ENCODE assay signal across 15 cellular contexts in genomic region chr1:244435562-244436205, GRCh38. TPM values are rescaled to one million over a fixed set of nuclear protein-coding genes. Genes with fewer than 3 reads are reported as not detected.
DNase-seq lines count a peak whose midpoint lies in the region; ATAC-seq, FAIRE-seq and TF ChIP-seq lines count a peak whose summit lies in the region.
"Had no signal": no experiment of that assay in that cellular context is flagged by ENCODE, and none has a peak within 500 bp of the region (broad histone marks: within the 10 kb centered on the region; RNA-seq: fewer than 3 reads in every experiment).

No MANE protein-coding gene starts in this region.

- no peak overlapping the region for H3K4me3 Mint-ChIP-seq in WTC11
- H3K4me3 Mint-ChIP-seq: IgD-negative memory B cell had no signal

- TF ChIP-seq CTCF in WTC11 (IDR thresholded peaks at IDR 0.05): no peak
- no peak for TF ChIP-seq CTCF in endothelial cell of umbilical vein (IDR thresholded peaks at IDR 0.05; ENCODE audit: extremely low read depth in 1 of 2, insufficient read depth in 1 of 2, low read depth in 1 of 2, low read length in 2 of 2)

- peaks cover 40% of the 10 kb centered on the region for H3K36me3 Mint-ChIP-seq in WTC11

- DNase-seq in activated CD4-positive, CD25-positive, alpha-beta regulatory T cell (lab: John Stamatoyannopoulos, UW): no peak
- DNase-seq in WTC11 (ENCODE audit: low spot score): no peak
- peak; percentile 82 for DNase-seq in endothelial cell of umbilical vein (ENCODE audit: low read depth, low spot score)
- no peak for DNase-seq in sciatic nerve (ENCODE audit: low spot score)
- DNase-seq in cerebellar cortex (ENCODE audit: low spot score): no peak
- DNase-seq: activated CD8-positive, alpha-beta memory T cell treated with anti-CD3 and anti-CD28 coated beads, Interleukin-2, amount 50 U/mL, for 4 hours; H7; OCI-M1 had no signal

- no peaks in the 10 kb centered on the region for H4K20me1 ChIP-seq in endothelial cell of umbilical vein (replicated peaks; ENCODE audit: control insufficient read depth, extremely low read depth, insufficient read depth, low read length)

- CTCF ChIA-PET in WTC11 (lab: Charles Lee) (no interaction called here), endothelial cell of umbilical vein (lab: Charles Lee) (interaction anchor here (0.7 to 1.5 kb wide), 4 partner anchors 11 to 136 kb away, joined by 3 to 11 read pairs (median 4); no protein-coding TSS in a partner anchor)

- H3K79me2 ChIP-seq in endothelial cell of umbilical vein (ENCODE audit: control insufficient read depth, insufficient read depth, low read length): peaks cover 63% of the 10 kb centered on the region

- no peaks in the 10 kb centered on the region for H3K27me3 ChIP-seq in endothelial cell of umbilical vein (ENCODE audit: control insufficient read depth in 2 of 2, insufficient read depth in 2 of 2, low read length in 2 of 2)
- H3K27me3 ChIP-seq in skeletal muscle satellite cell (ENCODE audit: control insufficient read depth, insufficient read depth, low read length): no peaks in the 10 kb centered on the region

- H3K4me2 ChIP-seq in endothelial cell of umbilical vein (ENCODE audit: insufficient read depth, low read length): peak overlapping the region; percentile 63
- peak overlapping the region; percentile 52 for H3K4me2 ChIP-seq in skeletal muscle satellite cell (ENCODE audit: low read length)

- intact Hi-C loops in endothelial cell of umbilical vein (cut with micrococcal nuclease) (loop anchor here (1.0 to 5.0 kb wide), 4 partner anchors 17 to 388 kb away; no protein-coding TSS in a partner anchor), sciatic nerve (cut with DNase I) (no loop called here)

- H3K4me1 ChIP-seq in endothelial cell of umbilical vein (ENCODE audit: control insufficient read depth, extremely low read depth, insufficient read depth, low read length): peaks cover 37% of the 10 kb centered on the region
- peaks cover 32% of the 10 kb centered on the region for H3K4me1 ChIP-seq in skeletal muscle satellite cell (ENCODE audit: control insufficient read depth, insufficient read depth, low read length)

- H3K9me1 ChIP-seq in endothelial cell of umbilical vein (replicated peaks; ENCODE audit: control insufficient read depth, extremely low read depth, insufficient read depth, low read length): peaks cover 2% of the 10 kb centered on the region

- peaks cover 22% of the 10 kb centered on the region for H3K4me1 Mint-ChIP-seq in WTC11

- H3K4me3 ChIP-seq in endothelial cell of umbilical vein (replicated peaks in 1 of 3; ENCODE audit: insufficient read depth in 1 of 3, low read depth in 1 of 3, low read length in 3 of 3): no peak overlapping the region
- H3K4me3 ChIP-seq in skeletal muscle satellite cell (ENCODE audit: low read length): peak overlapping the region; percentile 0
- H3K4me3 ChIP-seq: GM12878 had no signal

- TSS peak; percentile 74 for BruUV-seq in endothelial cell of umbilical vein (replicated peaks; lab: Mats Ljungman, UMichigan)

- POLR2A ChIA-PET in WTC11 (lab: Charles Lee): no interaction called here
- POLR2A ChIA-PET in endothelial cell of umbilical vein (lab: Charles Lee): no interaction called here

- dilution Hi-C loops in endothelial cell of umbilical vein (cut with MboI; ENCODE audit: extremely low pct_ligation_motif_present, low sequenced_read_pairs): no loop called here

- H3K27ac ChIP-seq in endothelial cell of umbilical vein (ENCODE audit: insufficient read depth, low read depth, low read length): peak overlapping the region; percentile 75
- H3K27ac ChIP-seq: 22Rv1 had no signal

- H3K9ac ChIP-seq in endothelial cell of umbilical vein (replicated peaks; ENCODE audit: extremely low read depth, insufficient read depth, low read length) (peak overlapping the region; percentile 56), skeletal muscle satellite cell (ENCODE audit: low read depth, low read length) (peak overlapping the region; percentile 57)

- peak; percentile 55 to 69 for ATAC-seq in activated CD4-positive, CD25-positive, alpha-beta regulatory T cell treated with anti-CD3 and anti-CD28 coated beads, Interleukin-2, amount 50 U/mL, for 24 hours
- no peak for ATAC-seq in WTC11
- ATAC-seq in GM21528 (IDR thresholded peaks at IDR 0.05; ENCODE audit: low FRiP score, unreplicated experiment): no peak
- no peak for ATAC-seq in sciatic nerve
- ATAC-seq: GM12878 had no signal

- H3K9me3 Mint-ChIP-seq in WTC11: no peaks in the 10 kb centered on the region
- H3K9me3 Mint-ChIP-seq: IgD-negative memory B cell had no signal

- H3K36me3 ChIP-seq in endothelial cell of umbilical vein (ENCODE audit: control insufficient read depth in 2 of 2, extremely low read depth in 1 of 2, insufficient read depth in 2 of 2, low read length in 2 of 2): peaks cover 9 to 10% of the 10 kb centered on the region in 2 experiments
- peaks cover 25% of the 10 kb centered on the region for H3K36me3 ChIP-seq in skeletal muscle satellite cell (ENCODE audit: insufficient read depth, low read length)

- H3K27ac Mint-ChIP-seq in WTC11: peak overlapping the region; percentile 4

- no peak for TF ChIP-seq POLR2A in endothelial cell of umbilical vein (IDR thresholded peaks at IDR 0.05; ENCODE audit: low read depth, low read length)

- H3K9me3 ChIP-seq in endothelial cell of umbilical vein (replicated peaks; ENCODE audit: control insufficient read depth, insufficient read depth, low read length) (no peaks in the 10 kb centered on the region), skeletal muscle satellite cell (replicated peaks; ENCODE audit: low read length) (no peaks in the 10 kb centered on the region)

- no peaks in the 10 kb centered on the region for H3K27me3 Mint-ChIP-seq in WTC11 (ENCODE audit: low read depth)
- H3K27me3 Mint-ChIP-seq: IgD-negative memory B cell had no signal

- no peak overlapping the region for H2AFZ ChIP-seq in endothelial cell of umbilical vein (ENCODE audit: low read depth, low read length)

- peak; percentile 57 for FAIRE-seq in endothelial cell of umbilical vein (lab: Jason Lieb, UNC)
- FAIRE-seq: frontal cortex, GM12878 had no signal

TF ChIP-seq in WTC11, 78 proteins besides CTCF, POLR2A, EP300 and RAD21:
- TF ChIP-seq ATF3 (CRISPR knock-in tag; conservative IDR thresholded peaks at IDR 0.05) (no peak), CREB1 (CRISPR knock-in tag; IDR thresholded peaks at IDR 0.05) (no peak), NFATC4 (CRISPR knock-in tag; IDR thresholded peaks at IDR 0.05) (no peak)
- TF ChIP-seq, protein P1, sequence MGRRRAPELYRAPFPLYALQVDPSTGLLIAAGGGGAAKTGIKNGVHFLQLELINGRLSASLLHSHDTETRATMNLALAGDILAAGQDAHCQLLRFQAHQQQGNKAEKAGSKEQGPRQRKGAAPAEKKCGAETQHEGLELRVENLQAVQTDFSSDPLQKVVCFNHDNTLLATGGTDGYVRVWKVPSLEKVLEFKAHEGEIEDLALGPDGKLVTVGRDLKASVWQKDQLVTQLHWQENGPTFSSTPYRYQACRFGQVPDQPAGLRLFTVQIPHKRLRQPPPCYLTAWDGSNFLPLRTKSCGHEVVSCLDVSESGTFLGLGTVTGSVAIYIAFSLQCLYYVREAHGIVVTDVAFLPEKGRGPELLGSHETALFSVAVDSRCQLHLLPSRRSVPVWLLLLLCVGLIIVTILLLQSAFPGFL (CRISPR knock-in tag; IDR thresholded peaks at IDR 0.05; ENCODE audit: borderline replicate concordance): no peak

TF ChIP-seq in endothelial cell of umbilical vein, 7 proteins besides CTCF, POLR2A, EP300 and RAD21:
- TF ChIP-seq, protein P2, sequence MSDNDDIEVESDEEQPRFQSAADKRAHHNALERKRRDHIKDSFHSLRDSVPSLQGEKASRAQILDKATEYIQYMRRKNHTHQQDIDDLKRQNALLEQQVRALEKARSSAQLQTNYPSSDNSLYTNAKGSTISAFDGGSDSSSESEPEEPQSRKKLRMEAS (IDR thresholded peaks at IDR 0.05; ENCODE audit: insufficient read depth, insufficient read length): no peak
- no peak for TF ChIP-seq GATA2 (IDR thresholded peaks at IDR 0.05; ENCODE audit: insufficient read depth, insufficient read length, low read depth, low read length)
- TF ChIP-seq FOS (IDR thresholded peaks at IDR 0.05; ENCODE audit: borderline replicate concordance, insufficient read depth, low read length): peak; percentile 63
- TF ChIP-seq MYC (IDR thresholded peaks at IDR 0.05; ENCODE audit: low read depth, low read length): no peak
- TF ChIP-seq POLR2AphosphoS5 (IDR thresholded peaks at IDR 0.05; ENCODE audit: insufficient read depth, low read depth, low read length): no peak
- peak; percentile 82 for TF ChIP-seq JUN (IDR thresholded peaks at IDR 0.05; ENCODE audit: borderline replicate concordance, insufficient read depth, insufficient read length, low read depth)
- no peak for TF ChIP-seq EZH2 (IDR thresholded peaks at IDR 0.05; ENCODE audit: borderline replicate concordance, low read depth, low read length, severe bottlenecking)

RNA-seq across cellular contexts. Expression of gene ADSS2, which starts 16.0 kb away (rescaled TPM):
- total RNA-seq in WTC11 (2021) (72.4 to 82.8 TPM (median 73.4 TPM) in 3 replicates), endothelial cell of umbilical vein (82.8 and 90.6 TPM in 2 replicates), sciatic nerve (30.1 TPM)
- polyA plus RNA-seq in endothelial cell of umbilical vein: 24.9 and 35.5 TPM in 2 replicates
- polyA plus RNA-seq in endothelial cell of umbilical vein (2011; cell fraction: cytosol; rRNA removed): 47.5 and 49.3 TPM in 2 replicates
- polyA plus RNA-seq in endothelial cell of umbilical vein (2011; cell fraction: nucleus; rRNA removed): 52.7 and 75.7 TPM in 2 replicates
- 81.7 and 91.2 TPM in 2 replicates for polyA plus RNA-seq in endothelial cell of umbilical vein (2012)
- polyA minus RNA-seq in endothelial cell of umbilical vein: 30.1 and 32.2 TPM in 2 replicates
- 26.4 TPM for polyA minus RNA-seq in endothelial cell of umbilical vein (2011; cell fraction: cytosol; rRNA and poly(A)+ RNA removed)
- 54.7 and 75.4 TPM in 2 replicates for polyA minus RNA-seq in endothelial cell of umbilical vein (2011; cell fraction: nucleus; rRNA and poly(A)+ RNA removed)
- total RNA-seq in skeletal muscle satellite cell (2012; rRNA removed): 46.3 and 56.3 TPM in 2 replicates

RNA-seq across cellular contexts. Expression of gene CATSPERE, which starts 25.4 kb away (rescaled TPM):
- 0.30 to 0.66 TPM (median 0.46 TPM) in 3 replicates for total RNA-seq in WTC11 (2021)
- total RNA-seq in endothelial cell of umbilical vein: 0.72 and 1.9 TPM in 2 replicates
- polyA plus RNA-seq in endothelial cell of umbilical vein: 0.41 and 0.61 TPM in 2 replicates
- 0.27 and 0.30 TPM in 2 replicates for polyA plus RNA-seq in endothelial cell of umbilical vein (2011; cell fraction: cytosol; rRNA removed)
- 5.3 and 7.0 TPM in 2 replicates for polyA plus RNA-seq in endothelial cell of umbilical vein (2011; cell fraction: nucleus; rRNA removed)
- 0.30 and 0.58 TPM in 2 replicates for polyA plus RNA-seq in endothelial cell of umbilical vein (2012)
- polyA minus RNA-seq in endothelial cell of umbilical vein: 3.6 and 3.8 TPM in 2 replicates
- polyA minus RNA-seq in endothelial cell of umbilical vein (2011; cell fraction: cytosol; rRNA and poly(A)+ RNA removed): 0.31 TPM
- 6.0 and 9.2 TPM in 2 replicates for polyA minus RNA-seq in endothelial cell of umbilical vein (2011; cell fraction: nucleus; rRNA and poly(A)+ RNA removed)
- 0.44 and 1.3 TPM in 2 replicates for total RNA-seq in skeletal muscle satellite cell (2012; rRNA removed)
- 2.6 TPM for total RNA-seq in sciatic nerve

Comparison
In these comparisons a context has a peak if more than half of its experiments do, and no peak if none do; other contexts are left out.
1. ATAC-seq: peak in activated CD4-positive, CD25-positive, alpha-beta regulatory T cell treated with anti-CD3 and anti-CD28 coated beads, Interleukin-2, amount 50 U/mL, for 24 hours (2 of 2); none in WTC11 (single experiment), GM21528 (single experiment) and sciatic nerve (single experiment).